17 cellular contexts compared by ENCODE assay signal in genomic region chr12:88897723-88898122, GRCh38.
DNase-seq lines count a peak whose midpoint lies in the region; ATAC-seq, FAIRE-seq and TF ChIP-seq lines count a peak whose summit lies in the region.
"Had no signal": no experiment of that assay in that cellular context is flagged by ENCODE, and none has a peak within 500 bp of the region (broad histone marks: within the 10 kb centered on the region; RNA-seq: fewer than 3 reads in every experiment).

No MANE protein-coding gene starts in this region.

- peak overlapping the region; percentile 61 for H3K27ac ChIP-seq in SJCRH30
- H3K27ac ChIP-seq in colonic mucosa, result no peak overlapping the region
- H3K27ac ChIP-seq: adrenal gland, ovary had no signal

- H3K36me3 Mint-ChIP-seq in osteocyte (ENCODE audit: unreplicated experiment), result no peaks in the 10 kb centered on the region

- peak overlapping the region; percentile 15 for H3K27ac Mint-ChIP-seq in osteocyte (ENCODE audit: unreplicated experiment)
- H3K27ac Mint-ChIP-seq: activated CD4-positive, alpha-beta memory T cell treated with anti-CD3 and anti-CD28 coated beads, Interleukin-2, amount 10 ng/mL, durations not matched to agents 7 days and 5 days; activated T-helper 1 cell treated with anti-CD3 and anti-CD28 coated beads, Interleukin-12 subunit alpha, Interleukin-12 subunit beta, Interleukin-2, Interleukin-4 antibody, amounts not matched to agents 30 ng/mL and 10 ng/mL and 1 ng/mL, durations not matched to agents 14 hours and 24 hours and 36 hours had no signal

- no peaks in the 10 kb centered on the region for H3K36me3 ChIP-seq in SJCRH30
- H3K36me3 ChIP-seq in colonic mucosa, result no peaks in the 10 kb centered on the region
- H3K36me3 ChIP-seq: adrenal gland, ovary had no signal

- ATAC-seq in HG03045 (IDR thresholded peaks at IDR 0.05; ENCODE audit: unreplicated experiment), result no peak
- ATAC-seq: mucosa of descending colon had no signal

- H3K9ac ChIP-seq in colonic mucosa (ENCODE audit: low read depth in 2 of 2, low read length in 2 of 2), result no peak overlapping the region

- no peaks in the 10 kb centered on the region for H3K9me3 Mint-ChIP-seq in osteocyte (ENCODE audit: unreplicated experiment)
- H3K9me3 Mint-ChIP-seq: activated CD4-positive, alpha-beta memory T cell treated with anti-CD3 and anti-CD28 coated beads, Interleukin-2, amount 10 ng/mL, durations not matched to agents 7 days and 5 days; activated T-helper 1 cell treated with anti-CD3 and anti-CD28 coated beads, Interleukin-12 subunit alpha, Interleukin-12 subunit beta, Interleukin-2, Interleukin-4 antibody, amounts not matched to agents 30 ng/mL and 10 ng/mL and 1 ng/mL, durations not matched to agents 14 hours and 24 hours and 36 hours had no signal

- TF ChIP-seq POLR2A in H54 (IDR thresholded peaks at IDR 0.05; ENCODE audit: low read depth, low read length), result no peak

- H3K4me3 Mint-ChIP-seq in osteocyte (ENCODE audit: unreplicated experiment), result no peak overlapping the region
- H3K4me3 Mint-ChIP-seq: activated CD4-positive, alpha-beta memory T cell treated with anti-CD3 and anti-CD28 coated beads, Interleukin-2, amount 10 ng/mL, durations not matched to agents 7 days and 5 days; activated T-helper 1 cell treated with anti-CD3 and anti-CD28 coated beads, Interleukin-12 subunit alpha, Interleukin-12 subunit beta, Interleukin-2, Interleukin-4 antibody, amounts not matched to agents 30 ng/mL and 10 ng/mL and 1 ng/mL, durations not matched to agents 14 hours and 24 hours and 36 hours had no signal

- DNase-seq in H54 (ENCODE audit: insufficient read length, low spot score) (no peak), SJCRH30 (peak; percentile 57 to 71), fibroblast of the aortic adventitia (ENCODE audit: low read depth) (peak; percentile 28), osteocyte (ENCODE audit: extremely low spot score, unreplicated experiment) (no peak), germinal center (ENCODE audit: low spot score) (no peak), colonic mucosa (no peak), LoVo (ENCODE audit: low spot score) (no peak)
- DNase-seq: activated CD4-positive, alpha-beta memory T cell treated with anti-CD3 and anti-CD28 coated beads, Interleukin-2, amount 10 ng/mL, durations not matched to agents 7 days and 5 days; C1 segment of cervical spinal cord; DMS79; mucosa of descending colon; NCI-H1417; ovary; stimulated activated naive CD4-positive, alpha-beta T cell treated with Interleukin-2 at 50 U/mL for 16 hours had no signal

- no peak for TF ChIP-seq CTCF in fibroblast of the aortic adventitia (IDR thresholded peaks at IDR 0.05; ENCODE audit: insufficient read depth, low read length)
- TF ChIP-seq CTCF in osteocyte (IDR thresholded peaks at IDR 0.05), result no peak
- TF ChIP-seq CTCF in colonic mucosa (IDR thresholded peaks at IDR 0.05), result no peak

- peak; percentile 30 for FAIRE-seq in H54 (lab: Jason Lieb, UNC)

- peaks cover 27% of the 10 kb centered on the region for H3K4me1 Mint-ChIP-seq in osteocyte (ENCODE audit: unreplicated experiment)
- H3K4me1 Mint-ChIP-seq: activated CD4-positive, alpha-beta memory T cell treated with anti-CD3 and anti-CD28 coated beads, Interleukin-2, amount 10 ng/mL, durations not matched to agents 7 days and 5 days had no signal

- H3K27me3 ChIP-seq in SJCRH30 (no peaks in the 10 kb centered on the region), colonic mucosa (no peaks in the 10 kb centered on the region)
- H3K27me3 ChIP-seq: adrenal gland, ovary had no signal

- H3K4me3 ChIP-seq in SJCRH30 (no peak overlapping the region), fibroblast of the aortic adventitia (ENCODE audit: low read depth, low read length) (no peak overlapping the region), colonic mucosa (no peak overlapping the region)
- H3K4me3 ChIP-seq: adrenal gland, mucosa of descending colon, ovary had no signal

- peaks cover 33% of the 10 kb centered on the region for H3K4me1 ChIP-seq in SJCRH30
- no peaks in the 10 kb centered on the region for H3K4me1 ChIP-seq in colonic mucosa
- H3K4me1 ChIP-seq: adrenal gland had no signal

- no peaks in the 10 kb centered on the region for H3K9me3 ChIP-seq in SJCRH30 (replicated peaks)
- H3K9me3 ChIP-seq in colonic mucosa, result no peaks in the 10 kb centered on the region
- H3K9me3 ChIP-seq: adrenal gland, mucosa of descending colon, ovary had no signal

- intact Hi-C loops in colonic mucosa (cut with DNase I), result no loop called here

- H3K27me3 Mint-ChIP-seq in osteocyte (ENCODE audit: unreplicated experiment), result no peaks in the 10 kb centered on the region
- H3K27me3 Mint-ChIP-seq: activated CD4-positive, alpha-beta memory T cell treated with anti-CD3 and anti-CD28 coated beads, Interleukin-2, amount 10 ng/mL, durations not matched to agents 7 days and 5 days had no signal

Comparison
In these comparisons a context has a peak if more than half of its experiments do, and no peak if none do; other contexts are left out.
1. DNase-seq: peak in SJCRH30 (2 of 2) and fibroblast of the aortic adventitia (single experiment); none in H54 (single experiment), osteocyte (single experiment), germinal center (single experiment), colonic mucosa (single experiment) and LoVo (single experiment).